In the genomic region with DNA sequence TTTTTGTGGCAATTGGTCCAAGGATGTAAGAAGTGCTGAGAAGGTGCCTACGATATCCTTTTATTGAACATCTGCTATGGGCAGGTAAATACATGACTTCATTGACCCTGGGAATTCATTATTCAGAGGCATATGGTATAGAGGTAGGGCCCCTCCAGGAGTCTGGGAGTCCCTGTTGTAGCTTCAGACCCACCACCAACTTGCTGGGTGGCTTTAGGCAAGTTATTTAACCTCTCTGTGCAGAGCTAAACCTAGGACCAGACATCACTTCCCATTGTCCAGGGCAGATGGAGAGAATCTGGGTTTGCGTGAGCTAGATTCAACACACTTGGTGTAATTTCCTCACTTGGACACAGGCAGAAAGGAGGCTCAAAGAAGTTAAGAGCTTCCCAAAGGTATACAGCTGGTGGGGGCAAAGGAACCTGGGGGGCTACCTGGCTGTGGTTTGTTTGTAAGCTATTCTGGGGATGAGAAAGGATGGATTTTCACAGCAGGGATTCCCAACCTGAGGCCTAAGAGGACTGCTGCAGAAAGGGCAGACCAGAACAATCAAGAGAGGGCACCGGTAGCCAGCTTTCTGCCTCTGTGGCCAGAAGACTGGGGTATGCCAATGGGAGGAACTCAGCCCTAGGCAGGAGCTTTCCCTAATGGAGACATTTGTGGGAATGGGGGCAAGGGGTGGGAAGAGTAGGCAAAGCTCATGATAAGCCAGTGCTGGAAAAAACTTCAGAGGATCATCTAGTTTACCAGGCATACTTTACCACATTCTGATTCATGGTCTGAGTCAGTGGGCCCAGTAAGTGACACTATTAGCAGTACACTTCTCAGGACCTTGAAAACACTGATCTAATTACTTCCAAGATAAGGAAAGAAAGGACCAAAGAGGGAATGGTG, we compare ENCODE assay signal across 17 cellular contexts.
A peak's percentile ranks its signal among the peaks of the same experiment; 100 is the strongest.
DNase-seq lines count a peak whose midpoint lies in the region; ATAC-seq and TF ChIP-seq lines count a peak whose summit lies in the region.
"Had no signal": no experiment of that assay in that cellular context is flagged by ENCODE, and none has a peak within 500 bp of the region (broad histone marks: within the 10 kb centered on the region; RNA-seq: fewer than 3 reads in every experiment).

No MANE protein-coding gene starts in this region.

- H3K4me1 ChIP-seq in esophagus squamous epithelium, result peaks cover 29 to 97% (median 43%) of the 10 kb centered on the region in 3 donors
- peaks cover 9% of the 10 kb centered on the region for H3K4me1 ChIP-seq in osteoblast (ENCODE audit: insufficient read depth, low read length)

- 88 to 93% methylated on average over 3 of the region's 3 CpGs for WGBS in esophagus squamous epithelium, 2 donors

- intact Hi-C loops in esophagus squamous epithelium (cut with DNase I), result loop anchor here (10.0 kb wide), 2 partner anchors 312 to 412 kb away; no protein-coding TSS in a partner anchor

- H3K4me3 ChIP-seq in esophagus squamous epithelium (no peak overlapping the region), osteoblast (ENCODE audit: insufficient read depth, low read length) (no peak overlapping the region)
- H3K4me3 ChIP-seq: SK-N-MC had no signal

- peak overlapping the region; percentile 3 for H3K4me2 ChIP-seq in osteoblast (ENCODE audit: insufficient read depth, low read length)

- H3K27ac ChIP-seq in esophagus squamous epithelium, result peak overlapping the region; percentile 33 to 61 (median 40)
- H3K27ac ChIP-seq in osteoblast (ENCODE audit: low read depth, low read length), result no peak overlapping the region
- H3K27ac ChIP-seq: SK-N-MC had no signal

- H3K27me3 ChIP-seq in esophagus squamous epithelium (no peaks in the 10 kb centered on the region), osteoblast (ENCODE audit: insufficient read depth, low read length) (no peaks in the 10 kb centered on the region)

- H3K79me2 ChIP-seq in osteoblast (ENCODE audit: insufficient read depth, low read length), result no peaks in the 10 kb centered on the region

- H3K36me3 ChIP-seq in esophagus squamous epithelium (peaks cover 0 to 51% (median 7%) of the 10 kb centered on the region in 3 donors), osteoblast (ENCODE audit: insufficient read depth, low read length) (no peaks in the 10 kb centered on the region)

- no peak for TF ChIP-seq CTCF in esophagus squamous epithelium (IDR thresholded peaks at IDR 0.05)
- TF ChIP-seq CTCF in osteoblast (IDR thresholded peaks at IDR 0.05; ENCODE audit: extremely low read depth, low read depth, low read length), result no peak

- no peak for TF ChIP-seq POLR2A in esophagus squamous epithelium (IDR thresholded peaks at IDR 0.05)

- DNase-seq in GM03348 (ENCODE audit: low spot score) (peak; percentile 47), esophagus squamous epithelium (lab: John Stamatoyannopoulos, UW) (no peak), osteoblast (ENCODE audit: insufficient read length, low spot score, missing footprints) (peak; percentile 96), COLO829 (ENCODE audit: low spot score) (no peak), epidermal melanocyte (ENCODE audit: insufficient read length, low spot score) (no peak), HT-29 (ENCODE audit: low spot score) (no peak)
- DNase-seq: activated CD4-positive, CD25-positive, alpha-beta regulatory T cell treated with anti-CD3 and anti-CD28 coated beads, Interleukin-2, amount 50 U/mL, for 72 hours; activated T-cell treated with anti-CD3 and anti-CD28 coated beads, Interleukin-2, amount 50 U/mL, for 48 hours; CD4-positive, CD25-positive, alpha-beta regulatory T cell; central memory CD4-positive, alpha-beta T cell; NCI-H1417 treated with DMSO at 0.1 percent for 48 hours; NCI-H774; stimulated activated CD4-positive, alpha-beta T cell treated with anti-CD3 and anti-CD28 coated beads, Interleukin-4, amount 100 ng/mL, for 4 hours; stimulated activated naive CD8-positive, alpha-beta T cell treated with anti-CD3 and anti-CD28 coated beads, Interleukin-15, amount 100 ng/mL, for 72 hours had no signal

- peak; percentile 13; the same call in 2 of the 3 replicates for ATAC-seq in SK-N-SH treated with all-trans-retinoic acid at 6 μM for 48 hours
- ATAC-seq in GM18868 (IDR thresholded peaks at IDR 0.05; ENCODE audit: unreplicated experiment), result no peak
- ATAC-seq: stimulated activated naive CD8-positive, alpha-beta T cell treated with anti-CD3 and anti-CD28 coated beads, Interleukin-15, amount 100 ng/mL, for 72 hours had no signal

- no peaks in the 10 kb centered on the region for H4K20me1 ChIP-seq in osteoblast (ENCODE audit: insufficient read depth, low read length)

- H3K9me3 ChIP-seq in esophagus squamous epithelium (no peaks in the 10 kb centered on the region), osteoblast (ENCODE audit: low read depth, low read length) (no peaks in the 10 kb centered on the region)

- H2AFZ ChIP-seq in osteoblast (ENCODE audit: low read length), result peak overlapping the region; percentile 31

TF ChIP-seq in SK-N-SH treated with all-trans-retinoic acid at 6 μM for 48 hours, 23 proteins besides CTCF, POLR2A, EP300 and RAD21:
- TF ChIP-seq BACH2 (CRISPR knock-in tag; IDR thresholded peaks at IDR 0.05; ENCODE audit: borderline replicate concordance), result no peak
- TF ChIP-seq ZNF8 (CRISPR knock-in tag; IDR thresholded peaks at IDR 0.05), result no peak
- no peak for TF ChIP-seq ZNF565 (CRISPR knock-in tag; conservative IDR thresholded peaks at IDR 0.05; ENCODE audit: low read depth)
- TF ChIP-seq TOX (CRISPR knock-in tag; IDR thresholded peaks at IDR 0.05; ENCODE audit: borderline replicate concordance), result no peak
- TF ChIP-seq ZC3H10 (CRISPR knock-in tag; IDR thresholded peaks at IDR 0.05), result no peak

Comparison
In these comparisons a context has a peak if more than half of its experiments do, and no peak if none do; other contexts are left out.
1. DNase-seq: peak in GM03348 (single experiment) and osteoblast (single experiment); none in esophagus squamous epithelium (single experiment), COLO829 (single experiment), epidermal melanocyte (single experiment) and HT-29 (single experiment).